1 cellular context compared by ENCODE assay signal in genomic region chr7:29989257-29989995, GRCh38.
TF ChIP-seq lines count a peak whose summit lies in the region.

Gene SCRN1, minus strand, starts transcription at chr7:29989801. Its CDS starts 20,734 bp downstream, at chr7:29969067.

TF ChIP-seq in GM12878, 131 proteins besides CTCF, POLR2A, EP300 and RAD21 (continued from another document):
- TF ChIP-seq NKRF (conservative IDR thresholded peaks at IDR 0.05) (peak; percentile 28), CBX3 (IDR thresholded peaks at IDR 0.05; ENCODE audit: borderline replicate concordance, low read depth) (no peak), EZH2 (IDR thresholded peaks at IDR 0.05; ENCODE audit: borderline replicate concordance, control insufficient read depth, low read depth, low read length) (no peak), EED (IDR thresholded peaks at IDR 0.05; ENCODE audit: low read depth) (no peak), CHD2 (IDR thresholded peaks at IDR 0.05; ENCODE audit: borderline replicate concordance, low read depth, low read length) (no peak), ZNF622 (IDR thresholded peaks at IDR 0.05) (no peak), BRCA1 (IDR thresholded peaks at IDR 0.05; ENCODE audit: low read depth, low read length) (no peak), YY1 (IDR thresholded peaks at IDR 0.05; ENCODE audit: low read depth, low read length) (0 out of 2 replicates have a peak, but pooled peaks have one; percentile 14), BCL11A (IDR thresholded peaks at IDR 0.05; ENCODE audit: low read depth, low read length) (no peak), PKNOX1 (IDR thresholded peaks at IDR 0.05) (no peak), CBFB (IDR thresholded peaks at IDR 0.05; ENCODE audit: low read depth) (no peak), USF1 (IDR thresholded peaks at IDR 0.05; ENCODE audit: borderline replicate concordance, extremely low read length, insufficient read depth, low read depth, low read length) (peak; percentile 61), EGR1 (IDR thresholded peaks at IDR 0.05; ENCODE audit: borderline replicate concordance in 1 of 2, low read depth in 2 of 2, low read length in 2 of 2) (peak in 1 of 2 experiments; percentile 58; a peak in 1 of 3 replicates), RUNX3 (IDR thresholded peaks at IDR 0.05; ENCODE audit: low read length) (0 out of 2 replicates have a peak, but pooled peaks have one; percentile 21), IRF4 (IDR thresholded peaks at IDR 0.05; ENCODE audit: low read depth, low read length) (no peak), REST (IDR thresholded peaks at IDR 0.05; ENCODE audit: low read depth, low read length) (no peak), TCF3 (IDR thresholded peaks at IDR 0.05; ENCODE audit: borderline replicate concordance, insufficient read depth, low read depth, low read length) (0 out of 2 replicates have a peak, but pooled peaks have one; percentile 48), TCF12 (IDR thresholded peaks at IDR 0.05; ENCODE audit: low read depth, low read length) (peak; percentile 60; the same call in 1 of the 2 replicates), JUNB (IDR thresholded peaks at IDR 0.05) (no peak), HSF1 (IDR thresholded peaks at IDR 0.05; ENCODE audit: low read depth, low read length) (no peak), HDAC6 (IDR thresholded peaks at IDR 0.05; ENCODE audit: unreplicated experiment) (peak; percentile 21), POLR2AphosphoS2 (IDR thresholded peaks at IDR 0.05; ENCODE audit: low read depth, low read length) (no peak), RAD51 (IDR thresholded peaks at IDR 0.05) (no peak), ELK1 (IDR thresholded peaks at IDR 0.05; ENCODE audit: low read depth, low read length) (no peak), BACH1 (IDR thresholded peaks at IDR 0.05; ENCODE audit: borderline replicate concordance) (no peak), CHD1 (IDR thresholded peaks at IDR 0.05; ENCODE audit: low read depth, low read length) (no peak), IKZF1 (conservative IDR thresholded peaks at IDR 0.05) (0 out of 2 replicates have a peak, but pooled peaks have one; percentile 51), YBX1 (IDR thresholded peaks at IDR 0.05) (no peak), POU2F2 (IDR thresholded peaks at IDR 0.05; ENCODE audit: borderline replicate concordance, low read depth, low read length) (no peak)
